1 cellular context compared by ENCODE assay signal in the genomic region with DNA sequence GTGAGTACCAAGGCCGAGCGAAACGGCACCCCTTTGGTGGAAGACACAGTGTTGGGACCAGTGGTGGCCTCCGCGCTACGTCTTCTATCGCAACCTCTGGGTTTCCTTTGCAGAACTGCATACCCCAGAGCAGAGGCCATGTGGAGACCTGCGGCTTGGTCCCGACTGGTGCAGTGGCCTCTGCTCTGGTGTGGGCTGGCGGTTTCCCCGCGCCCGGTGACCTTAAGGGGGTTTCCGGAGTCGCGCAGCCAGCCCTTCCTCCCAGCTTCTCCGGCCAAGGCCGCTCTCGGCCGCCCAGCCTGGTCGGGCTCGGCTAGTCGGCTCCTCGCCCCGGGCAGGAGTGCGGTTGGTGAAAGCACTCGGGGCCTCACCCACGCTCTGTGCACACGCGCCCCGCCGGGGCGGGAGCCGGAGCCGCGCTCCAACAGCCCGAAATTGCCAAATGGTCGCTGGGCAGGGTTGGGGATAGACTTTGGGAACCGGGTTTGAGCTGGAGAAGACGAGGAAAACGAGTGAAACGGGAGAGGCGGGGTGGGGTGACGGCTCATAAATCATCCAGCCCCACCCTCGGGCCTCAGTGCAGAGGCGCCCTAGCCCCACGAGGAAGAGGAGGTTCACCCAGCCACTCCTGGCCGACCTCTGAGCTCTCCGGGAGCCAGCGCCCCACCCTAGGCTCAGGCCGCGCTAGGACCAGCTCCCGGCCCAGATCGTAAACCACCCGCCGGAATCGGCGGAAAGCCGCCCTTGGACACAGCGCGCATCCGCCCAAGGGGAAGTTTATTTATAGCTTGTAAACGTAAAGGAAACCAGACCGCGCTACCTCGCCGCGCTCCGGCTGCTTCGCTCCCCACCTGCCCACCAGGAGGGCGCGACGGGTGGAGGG.
A peak's percentile ranks its signal among the peaks of the same experiment; 100 is the strongest.
TF ChIP-seq lines count a peak whose summit lies in the region.

No MANE protein-coding gene starts in this region.

TF ChIP-seq in GM12878, 131 proteins besides CTCF, POLR2A, EP300 and RAD21 (continued from another document):
- TF ChIP-seq ATF7 (IDR thresholded peaks at IDR 0.05; ENCODE audit: low read depth) (no peak), YY1 (IDR thresholded peaks at IDR 0.05; ENCODE audit: low read depth, low read length) (no peak), MTA2 (IDR thresholded peaks at IDR 0.05; ENCODE audit: low read depth) (no peak), IKZF1 (conservative IDR thresholded peaks at IDR 0.05) (0 out of 2 replicates have a peak, but pooled peaks have one; percentile 40), POLR2AphosphoS5 (IDR thresholded peaks at IDR 0.05; ENCODE audit: low read length) (no peak), RUNX3 (IDR thresholded peaks at IDR 0.05; ENCODE audit: low read length) (peak; percentile 27; the same call in 1 of the 2 replicates), BHLHE40 (IDR thresholded peaks at IDR 0.05; ENCODE audit: borderline replicate concordance in 1 of 2, low read depth in 2 of 2, low read length in 1 of 2) (0 out of 4 replicates have a peak, but pooled peaks of 1 of the 2 experiments have one; percentile 9), KLF5 (IDR thresholded peaks at IDR 0.05; ENCODE audit: partially characterized antibody) (no peak), NR2F1 (conservative IDR thresholded peaks at IDR 0.05) (peak; percentile 45; the same call in 1 of the 2 replicates), GATAD2B (conservative IDR thresholded peaks at IDR 0.05; ENCODE audit: low read depth) (peak; percentile 43; the same call in 1 of the 2 replicates), PAX8 (IDR thresholded peaks at IDR 0.05) (no peak), ESRRA (IDR thresholded peaks at IDR 0.05; ENCODE audit: low read length) (no peak), BRCA1 (IDR thresholded peaks at IDR 0.05; ENCODE audit: low read depth, low read length) (no peak), CHD2 (IDR thresholded peaks at IDR 0.05; ENCODE audit: borderline replicate concordance, low read depth, low read length) (0 out of 2 replicates have a peak, but pooled peaks have one; percentile 31)
- TF ChIP-seq, protein P1, sequence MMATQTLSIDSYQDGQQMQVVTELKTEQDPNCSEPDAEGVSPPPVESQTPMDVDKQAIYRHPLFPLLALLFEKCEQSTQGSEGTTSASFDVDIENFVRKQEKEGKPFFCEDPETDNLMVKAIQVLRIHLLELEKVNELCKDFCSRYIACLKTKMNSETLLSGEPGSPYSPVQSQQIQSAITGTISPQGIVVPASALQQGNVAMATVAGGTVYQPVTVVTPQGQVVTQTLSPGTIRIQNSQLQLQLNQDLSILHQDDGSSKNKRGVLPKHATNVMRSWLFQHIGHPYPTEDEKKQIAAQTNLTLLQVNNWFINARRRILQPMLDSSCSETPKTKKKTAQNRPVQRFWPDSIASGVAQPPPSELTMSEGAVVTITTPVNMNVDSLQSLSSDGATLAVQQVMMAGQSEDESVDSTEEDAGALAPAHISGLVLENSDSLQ (IDR thresholded peaks at IDR 0.05) = peak; percentile 33; the same call in 1 of the 2 replicates
- TF ChIP-seq, protein P2, sequence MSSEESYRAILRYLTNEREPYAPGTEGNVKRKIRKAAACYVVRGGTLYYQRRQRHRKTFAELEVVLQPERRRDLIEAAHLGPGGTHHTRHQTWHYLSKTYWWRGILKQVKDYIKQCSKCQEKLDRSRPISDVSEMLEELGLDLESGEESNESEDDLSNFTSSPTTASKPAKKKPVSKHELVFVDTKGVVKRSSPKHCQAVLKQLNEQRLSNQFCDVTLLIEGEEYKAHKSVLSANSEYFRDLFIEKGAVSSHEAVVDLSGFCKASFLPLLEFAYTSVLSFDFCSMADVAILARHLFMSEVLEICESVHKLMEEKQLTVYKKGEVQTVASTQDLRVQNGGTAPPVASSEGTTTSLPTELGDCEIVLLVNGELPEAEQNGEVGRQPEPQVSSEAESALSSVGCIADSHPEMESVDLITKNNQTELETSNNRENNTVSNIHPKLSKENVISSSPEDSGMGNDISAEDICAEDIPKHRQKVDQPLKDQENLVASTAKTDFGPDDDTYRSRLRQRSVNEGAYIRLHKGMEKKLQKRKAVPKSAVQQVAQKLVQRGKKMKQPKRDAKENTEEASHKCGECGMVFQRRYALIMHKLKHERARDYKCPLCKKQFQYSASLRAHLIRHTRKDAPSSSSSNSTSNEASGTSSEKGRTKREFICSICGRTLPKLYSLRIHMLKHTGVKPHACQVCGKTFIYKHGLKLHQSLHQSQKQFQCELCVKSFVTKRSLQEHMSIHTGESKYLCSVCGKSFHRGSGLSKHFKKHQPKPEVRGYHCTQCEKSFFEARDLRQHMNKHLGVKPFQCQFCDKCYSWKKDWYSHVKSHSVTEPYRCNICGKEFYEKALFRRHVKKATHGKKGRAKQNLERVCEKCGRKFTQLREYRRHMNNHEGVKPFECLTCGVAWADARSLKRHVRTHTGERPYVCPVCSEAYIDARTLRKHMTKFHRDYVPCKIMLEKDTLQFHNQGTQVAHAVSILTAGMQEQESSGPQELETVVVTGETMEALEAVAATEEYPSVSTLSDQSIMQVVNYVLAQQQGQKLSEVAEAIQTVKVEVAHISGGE (CRISPR knock-in tag; IDR thresholded peaks at IDR 0.05) = no peak
- TF ChIP-seq, protein P3, sequence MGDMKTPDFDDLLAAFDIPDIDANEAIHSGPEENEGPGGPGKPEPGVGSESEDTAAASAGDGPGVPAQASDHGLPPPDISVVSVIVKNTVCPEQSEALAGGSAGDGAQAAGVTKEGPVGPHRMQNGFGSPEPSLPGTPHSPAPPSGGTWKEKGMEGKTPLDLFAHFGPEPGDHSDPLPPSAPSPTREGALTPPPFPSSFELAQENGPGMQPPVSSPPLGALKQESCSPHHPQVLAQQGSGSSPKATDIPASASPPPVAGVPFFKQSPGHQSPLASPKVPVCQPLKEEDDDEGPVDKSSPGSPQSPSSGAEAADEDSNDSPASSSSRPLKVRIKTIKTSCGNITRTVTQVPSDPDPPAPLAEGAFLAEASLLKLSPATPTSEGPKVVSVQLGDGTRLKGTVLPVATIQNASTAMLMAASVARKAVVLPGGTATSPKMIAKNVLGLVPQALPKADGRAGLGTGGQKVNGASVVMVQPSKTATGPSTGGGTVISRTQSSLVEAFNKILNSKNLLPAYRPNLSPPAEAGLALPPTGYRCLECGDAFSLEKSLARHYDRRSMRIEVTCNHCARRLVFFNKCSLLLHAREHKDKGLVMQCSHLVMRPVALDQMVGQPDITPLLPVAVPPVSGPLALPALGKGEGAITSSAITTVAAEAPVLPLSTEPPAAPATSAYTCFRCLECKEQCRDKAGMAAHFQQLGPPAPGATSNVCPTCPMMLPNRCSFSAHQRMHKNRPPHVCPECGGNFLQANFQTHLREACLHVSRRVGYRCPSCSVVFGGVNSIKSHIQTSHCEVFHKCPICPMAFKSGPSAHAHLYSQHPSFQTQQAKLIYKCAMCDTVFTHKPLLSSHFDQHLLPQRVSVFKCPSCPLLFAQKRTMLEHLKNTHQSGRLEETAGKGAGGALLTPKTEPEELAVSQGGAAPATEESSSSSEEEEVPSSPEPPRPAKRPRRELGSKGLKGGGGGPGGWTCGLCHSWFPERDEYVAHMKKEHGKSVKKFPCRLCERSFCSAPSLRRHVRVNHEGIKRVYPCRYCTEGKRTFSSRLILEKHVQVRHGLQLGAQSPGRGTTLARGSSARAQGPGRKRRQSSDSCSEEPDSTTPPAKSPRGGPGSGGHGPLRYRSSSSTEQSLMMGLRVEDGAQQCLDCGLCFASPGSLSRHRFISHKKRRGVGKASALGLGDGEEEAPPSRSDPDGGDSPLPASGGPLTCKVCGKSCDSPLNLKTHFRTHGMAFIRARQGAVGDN (IDR thresholded peaks at IDR 0.05) = no peak
